In the genomic region with DNA sequence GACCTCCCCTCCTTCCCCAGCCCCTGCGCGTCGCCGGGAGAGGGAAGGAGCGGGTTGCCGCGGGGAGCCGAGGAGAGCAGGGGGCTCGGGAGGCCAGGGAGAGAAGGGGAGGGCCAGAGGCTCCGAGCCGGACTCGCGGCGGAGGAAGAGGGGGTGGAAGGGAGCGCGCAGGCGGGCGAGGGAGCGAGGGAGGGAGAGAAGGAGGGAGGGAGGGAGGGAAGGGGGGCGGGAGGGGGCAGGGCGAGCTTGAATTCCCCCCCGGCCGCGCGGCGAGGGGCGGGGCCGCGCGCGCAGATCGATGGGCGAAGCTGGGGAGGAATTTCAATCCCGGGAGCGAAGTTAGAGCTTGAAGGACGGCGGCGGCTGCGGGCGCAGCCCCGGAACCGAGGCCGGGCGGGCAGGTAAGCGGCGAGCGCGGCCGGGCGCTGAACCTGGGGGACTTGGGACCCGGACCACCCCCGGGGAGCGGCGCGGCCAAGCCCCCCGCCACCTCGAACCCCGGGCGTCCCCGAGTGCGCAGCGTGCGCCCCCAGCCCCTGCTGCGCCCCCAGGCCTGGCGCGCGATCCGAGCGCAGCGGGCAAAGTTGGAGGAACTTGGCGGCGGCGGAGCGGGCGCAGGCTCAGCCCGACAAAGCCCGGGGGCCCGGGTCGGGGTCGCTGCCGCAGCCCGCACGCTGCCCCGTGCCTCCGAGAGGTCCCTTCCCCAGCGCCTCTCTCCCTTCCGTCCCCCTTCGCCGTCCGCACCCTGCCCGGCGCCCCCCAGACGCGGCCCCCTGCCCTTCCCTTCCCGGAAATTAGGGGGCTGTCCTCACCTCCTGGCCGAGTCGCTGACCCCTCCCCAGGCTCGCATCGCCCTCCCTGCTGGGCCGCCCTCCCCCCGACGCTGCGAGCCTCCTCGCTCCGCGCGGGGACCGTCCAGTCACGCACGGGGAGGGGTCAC, we compare ENCODE assay signal across 8 cellular contexts. TPM values are rescaled to one million over a fixed set of nuclear protein-coding genes. Genes with fewer than 3 reads are reported as not detected.
DNase-seq lines count a peak whose midpoint lies in the region; ATAC-seq and TF ChIP-seq lines count a peak whose summit lies in the region.

ELFN1 (plus strand) TSS at position 324 of the 940 bp plus-strand sequence. CDS start 74,320 bp downstream, outside the sequence.

- peaks cover 21% of the 10 kb centered on the region for H3K4me1 ChIP-seq in upper lobe of right lung

- H3K4me3 Mint-ChIP-seq in activated T-helper 1 cell treated with anti-CD3 and anti-CD28 coated beads, Interleukin-12 subunit alpha, Interleukin-12 subunit beta, Interleukin-2, Interleukin-4 antibody, amounts not matched to agents 30 ng/mL and 10 ng/mL and 1 ng/mL, durations not matched to agents 14 hours and 24 hours and 36 hours = peak within 1 kb of the TSS; percentile 21

- H3K9me3 Mint-ChIP-seq in activated T-helper 1 cell treated with anti-CD3 and anti-CD28 coated beads, Interleukin-12 subunit alpha, Interleukin-12 subunit beta, Interleukin-2, Interleukin-4 antibody, amounts not matched to agents 30 ng/mL and 10 ng/mL and 1 ng/mL, durations not matched to agents 14 hours and 24 hours and 36 hours = no peaks in the 10 kb centered on the region

- H3K27ac ChIP-seq in upper lobe of right lung = no peak within 1 kb of the TSS

- H3K27me3 Mint-ChIP-seq in activated T-helper 1 cell treated with anti-CD3 and anti-CD28 coated beads, Interleukin-12 subunit alpha, Interleukin-12 subunit beta, Interleukin-2, Interleukin-4 antibody, amounts not matched to agents 30 ng/mL and 10 ng/mL and 1 ng/mL, durations not matched to agents 14 hours and 24 hours and 36 hours (ENCODE audit: insufficient read depth) = peaks cover 25% of the 10 kb centered on the region

- no peak within 1 kb of the TSS for H3K27ac Mint-ChIP-seq in activated T-helper 1 cell treated with anti-CD3 and anti-CD28 coated beads, Interleukin-12 subunit alpha, Interleukin-12 subunit beta, Interleukin-2, Interleukin-4 antibody, amounts not matched to agents 30 ng/mL and 10 ng/mL and 1 ng/mL, durations not matched to agents 14 hours and 24 hours and 36 hours

- H3K36me3 Mint-ChIP-seq in activated T-helper 1 cell treated with anti-CD3 and anti-CD28 coated beads, Interleukin-12 subunit alpha, Interleukin-12 subunit beta, Interleukin-2, Interleukin-4 antibody, amounts not matched to agents 30 ng/mL and 10 ng/mL and 1 ng/mL, durations not matched to agents 14 hours and 24 hours and 36 hours (ENCODE audit: low read depth) = no peaks in the 10 kb centered on the region

- no peaks in the 10 kb centered on the region for H3K9me3 ChIP-seq in upper lobe of right lung

- TF ChIP-seq CTCF in upper lobe of right lung (IDR thresholded peaks at IDR 0.05) = no peak

- ATAC-seq in upper lobe of right lung = no peak

- intact Hi-C loops in activated T-helper 1 cell treated with anti-CD3 and anti-CD28 coated beads, Interleukin-12 subunit alpha, Interleukin-12 subunit beta, Interleukin-2, Interleukin-4 antibody, amounts not matched to agents 30 ng/mL and 10 ng/mL and 1 ng/mL, durations not matched to agents 14 hours and 24 hours and 36 hours (cut with micrococcal nuclease) = loop anchor here (5.0 kb wide), 2 partner anchors 257 to 438 kb away; partner anchors contain the start of gene UNCX
- intact Hi-C loops in upper lobe of right lung (cut with DNase I) = no loop called here

- peak within 1 kb of the TSS; percentile 23 for H3K4me3 ChIP-seq in upper lobe of right lung

- peaks cover 91% of the 10 kb centered on the region for H3K27me3 ChIP-seq in upper lobe of right lung

- H3K4me1 Mint-ChIP-seq in activated T-helper 1 cell treated with anti-CD3 and anti-CD28 coated beads, Interleukin-12 subunit alpha, Interleukin-12 subunit beta, Interleukin-2, Interleukin-4 antibody, amounts not matched to agents 30 ng/mL and 10 ng/mL and 1 ng/mL, durations not matched to agents 14 hours and 24 hours and 36 hours (ENCODE audit: low read depth) = no peaks in the 10 kb centered on the region

- peak; percentile 16 for DNase-seq in activated T-cell treated with anti-CD3 and anti-CD28 coated beads, Interleukin-2, amount 50 U/mL, for 1 hour
- no peak for DNase-seq in activated T-cell treated with anti-CD3 and anti-CD28 coated beads for 4 hours
- DNase-seq in activated T-helper 1 cell treated with anti-CD3 and anti-CD28 coated beads, Interleukin-12 subunit alpha, Interleukin-12 subunit beta, Interleukin-2, Interleukin-4 antibody, amounts not matched to agents 30 ng/mL and 10 ng/mL and 1 ng/mL, durations not matched to agents 14 hours and 24 hours and 36 hours (ENCODE audit: low spot score) = no peak
- DNase-seq in iPS-NIHi7 (ENCODE audit: extremely low spot score) = peak; percentile 87
- DNase-seq in upper lobe of right lung = peak; percentile 60
- DNase-seq in KG1 (lab: John Stamatoyannopoulos, UW) = no peak
- DNase-seq in stimulated activated CD8-positive, alpha-beta memory T cell treated with anti-CD3 and anti-CD28 coated beads, Interleukin-4, amount 100 ng/mL, for 48 hours = no peak
- DNase-seq in COLO829 (ENCODE audit: low spot score) = no peak

- H3K36me3 ChIP-seq in upper lobe of right lung = no peaks in the 10 kb centered on the region

RNA-seq across cellular contexts. Expression of gene ELFN1, which starts in this region (rescaled TPM):
- total RNA-seq in activated T-helper 1 cell treated with anti-CD3 and anti-CD28 coated beads, Interleukin-12 subunit alpha, Interleukin-12 subunit beta, Interleukin-2, Interleukin-4 antibody, amounts not matched to agents 30 ng/mL and 10 ng/mL and 1 ng/mL, durations not matched to agents 14 hours and 24 hours and 36 hours = 0.05 TPM in 1 of 2 replicates, not detected in the other
- 4.3 TPM for total RNA-seq in upper lobe of right lung

Comparison
In these comparisons a context has a peak if more than half of its experiments do, and no peak if none do; other contexts are left out.
1. DNase-seq: peak in activated T-cell treated with anti-CD3 and anti-CD28 coated beads, Interleukin-2, amount 50 U/mL, for 1 hour (single experiment), iPS-NIHi7 (single experiment) and upper lobe of right lung (single experiment); none in activated T-cell treated with anti-CD3 and anti-CD28 coated beads for 4 hours (single experiment), activated T-helper 1 cell treated with anti-CD3 and anti-CD28 coated beads, Interleukin-12 subunit alpha, Interleukin-12 subunit beta, Interleukin-2, Interleukin-4 antibody, amounts not matched to agents 30 ng/mL and 10 ng/mL and 1 ng/mL, durations not matched to agents 14 hours and 24 hours and 36 hours (single experiment), KG1 (single experiment), stimulated activated CD8-positive, alpha-beta memory T cell treated with anti-CD3 and anti-CD28 coated beads, Interleukin-4, amount 100 ng/mL, for 48 hours (single experiment) and COLO829 (single experiment).